In genomic region chr9:97140566-97140965, GRCh38 we compare ENCODE assay signal across 28 cellular contexts.
"Had no signal": no experiment of that assay in that cellular context is flagged by ENCODE, and none has a peak within 500 bp of the region (broad histone marks: within the 10 kb centered on the region; RNA-seq: fewer than 3 reads in every experiment).

No MANE protein-coding gene starts in this region.

- H3K4me1 Mint-ChIP-seq: stimulated activated effector memory CD8-positive, alpha-beta T cell treated with anti-CD3 and anti-CD28 coated beads, Interleukin-12 subunit alpha, Interleukin-12 subunit beta, amount 100 ng/mL, for 72 hours; stimulated activated naive CD8-positive, alpha-beta T cell treated with anti-CD3 and anti-CD28 coated beads, Interleukin-15, amount 100 ng/mL, for 72 hours had no signal

- H3K27ac Mint-ChIP-seq: stimulated activated effector memory CD8-positive, alpha-beta T cell treated with anti-CD3 and anti-CD28 coated beads, Interleukin-12 subunit alpha, Interleukin-12 subunit beta, amount 100 ng/mL, for 72 hours; stimulated activated memory B cell treated with anti-CD40 and anti-IgM and Interleukin-4, amounts not matched to agents 10 μg/mL and 1 μg/mL and 100 μg/mL, for 72 hours; stimulated activated naive B cell treated with anti-CD40 and anti-IgM and Interleukin-4, amounts not matched to agents 10 μg/mL and 1 μg/mL and 100 μg/mL, for 72 hours; stimulated activated naive CD8-positive, alpha-beta T cell treated with anti-CD3 and anti-CD28 coated beads, Interleukin-15, amount 100 ng/mL, for 72 hours; stimulated activated naive CD8-positive, alpha-beta T cell treated with anti-CD3 and anti-CD28 coated beads, Interleukin-15, Interleukin-2, amounts not matched to agents 100 ng/mL and 50 ng/mL, for 24 hours; type B pancreatic cell had no signal

- H3K4me3 Mint-ChIP-seq: stimulated activated effector memory CD8-positive, alpha-beta T cell treated with anti-CD3 and anti-CD28 coated beads, Interleukin-12 subunit alpha, Interleukin-12 subunit beta, amount 100 ng/mL, for 72 hours; stimulated activated memory B cell treated with anti-CD40 and anti-IgM and Interleukin-4, amounts not matched to agents 10 μg/mL and 1 μg/mL and 100 μg/mL, for 72 hours; stimulated activated naive B cell treated with anti-CD40 and anti-IgM and Interleukin-4, amounts not matched to agents 10 μg/mL and 1 μg/mL and 100 μg/mL, for 72 hours; stimulated activated naive CD8-positive, alpha-beta T cell treated with anti-CD3 and anti-CD28 coated beads, Interleukin-15, amount 100 ng/mL, for 72 hours; stimulated activated naive CD8-positive, alpha-beta T cell treated with anti-CD3 and anti-CD28 coated beads, Interleukin-15, Interleukin-2, amounts not matched to agents 100 ng/mL and 50 ng/mL, for 24 hours; type B pancreatic cell had no signal

- DNase-seq: stimulated activated CD4-positive, alpha-beta T cell treated with anti-CD3 and anti-CD28 coated beads, Interleukin-2, amount 100 ng/mL, for 48 hours; stimulated activated CD4-positive, alpha-beta T cell treated with anti-CD3 and anti-CD28 coated beads, Interleukin-4, amount 100 ng/mL, for 1 hour; stimulated activated CD4-positive, alpha-beta T cell treated with anti-CD3 and anti-CD28 coated beads, Interleukin-4, amount 100 ng/mL, for 24 hours; stimulated activated CD4-positive, alpha-beta T cell treated with anti-CD3 and anti-CD28 coated beads, Interleukin-4, amount 100 ng/mL, for 4 hours; stimulated activated CD8-positive, alpha-beta memory T cell treated with anti-CD3 and anti-CD28 coated beads, Interleukin-4, amount 100 ng/mL, for 48 hours; stimulated activated naive B cell treated with anti-CD40 and anti-IgM and Interleukin-4, amounts not matched to agents 10 μg/mL and 1 μg/mL and 100 μg/mL, for 72 hours; stimulated activated naive CD4-positive, alpha-beta T cell; stimulated activated naive CD4-positive, alpha-beta T cell treated with Interleukin-2 at 50 U/mL for 16 hours; stimulated activated naive CD8-positive, alpha-beta T cell treated with anti-CD3 and anti-CD28 coated beads, Interleukin-15, amount 100 ng/mL, for 72 hours; stimulated activated naive CD8-positive, alpha-beta T cell treated with anti-CD3 and anti-CD28 coated beads, Interleukin-15, Interleukin-2, amounts not matched to agents 100 U/mL and 50 U/mL, for 24 hours; stomach; substantia nigra; testis; thyroid gland; tibial artery; transverse colon; trophoblast cell; upper lobe of left lung; upper lobe of right lung; uterus had no signal

- H3K9me3 ChIP-seq: stomach, suprapubic skin, testis, thoracic aorta, thyroid gland, tibial artery, tibial nerve, transverse colon, upper lobe of left lung, upper lobe of right lung, uterus, vagina had no signal

- H3K4me3 ChIP-seq: stomach, suprapubic skin, testis, thoracic aorta, thyroid gland, tibial artery, tibial nerve, transverse colon, upper lobe of left lung, upper lobe of right lung, uterus, vagina had no signal

- H3K27me3 Mint-ChIP-seq: stimulated activated memory B cell treated with anti-CD40 and anti-IgM and Interleukin-4, amounts not matched to agents 10 μg/mL and 1 μg/mL and 100 μg/mL, for 72 hours; stimulated activated naive CD8-positive, alpha-beta T cell treated with anti-CD3 and anti-CD28 coated beads, Interleukin-15, amount 100 ng/mL, for 72 hours; stimulated activated naive CD8-positive, alpha-beta T cell treated with anti-CD3 and anti-CD28 coated beads, Interleukin-15, Interleukin-2, amounts not matched to agents 100 ng/mL and 50 ng/mL, for 24 hours; type B pancreatic cell had no signal

- H3K4me1 ChIP-seq: stomach, suprapubic skin, thyroid gland, tibial artery, tibial nerve, transverse colon, upper lobe of left lung, upper lobe of right lung, uterus, vagina had no signal

- H3K27ac ChIP-seq: stomach, suprapubic skin, testis, thoracic aorta, thyroid gland, tibial artery, tibial nerve, transverse colon, upper lobe of left lung, upper lobe of right lung, uterus, vagina had no signal

- H3K9me3 Mint-ChIP-seq: stimulated activated effector memory CD8-positive, alpha-beta T cell treated with anti-CD3 and anti-CD28 coated beads, Interleukin-12 subunit alpha, Interleukin-12 subunit beta, amount 100 ng/mL, for 72 hours; stimulated activated memory B cell treated with anti-CD40 and anti-IgM and Interleukin-4, amounts not matched to agents 10 μg/mL and 1 μg/mL and 100 μg/mL, for 72 hours; stimulated activated naive B cell treated with anti-CD40 and anti-IgM and Interleukin-4, amounts not matched to agents 10 μg/mL and 1 μg/mL and 100 μg/mL, for 72 hours; stimulated activated naive CD8-positive, alpha-beta T cell treated with anti-CD3 and anti-CD28 coated beads, Interleukin-15, amount 100 ng/mL, for 72 hours; stimulated activated naive CD8-positive, alpha-beta T cell treated with anti-CD3 and anti-CD28 coated beads, Interleukin-15, Interleukin-2, amounts not matched to agents 100 ng/mL and 50 ng/mL, for 24 hours; type B pancreatic cell had no signal

- H3K36me3 Mint-ChIP-seq: stimulated activated effector memory CD8-positive, alpha-beta T cell treated with anti-CD3 and anti-CD28 coated beads, Interleukin-12 subunit alpha, Interleukin-12 subunit beta, amount 100 ng/mL, for 72 hours; stimulated activated memory B cell treated with anti-CD40 and anti-IgM and Interleukin-4, amounts not matched to agents 10 μg/mL and 1 μg/mL and 100 μg/mL, for 72 hours; stimulated activated naive B cell treated with anti-CD40 and anti-IgM and Interleukin-4, amounts not matched to agents 10 μg/mL and 1 μg/mL and 100 μg/mL, for 72 hours; type B pancreatic cell had no signal

- H3K36me3 ChIP-seq: stomach, suprapubic skin, thoracic aorta, thyroid gland, tibial artery, tibial nerve, transverse colon, upper lobe of left lung, upper lobe of right lung, uterus, vagina had no signal

- ATAC-seq: stimulated activated effector memory CD8-positive, alpha-beta T cell treated with anti-CD3 and anti-CD28 coated beads, Interleukin-12 subunit alpha, Interleukin-12 subunit beta, amount 100 ng/mL, for 72 hours; stimulated activated memory B cell treated with anti-CD40 and anti-IgM and Interleukin-4, amounts not matched to agents 10 μg/mL and 1 μg/mL and 100 μg/mL, for 72 hours; stimulated activated naive B cell treated with anti-CD40 and anti-IgM and Interleukin-4, amounts not matched to agents 10 μg/mL and 1 μg/mL and 100 μg/mL, for 72 hours; stimulated activated naive CD8-positive, alpha-beta T cell treated with anti-CD3 and anti-CD28 coated beads, Interleukin-15, amount 100 ng/mL, for 72 hours; stimulated activated naive CD8-positive, alpha-beta T cell treated with anti-CD3 and anti-CD28 coated beads, Interleukin-15, Interleukin-2, amounts not matched to agents 100 U/mL and 50 U/mL, for 24 hours; upper lobe of right lung had no signal
